ENCODE assay signal across 8 cellular contexts in genomic region chrX:52261125-52261462, GRCh38.
DNase-seq lines count a peak whose midpoint lies in the region; ATAC-seq and TF ChIP-seq lines count a peak whose summit lies in the region.

No MANE protein-coding gene starts in this region.

- H3K4me1 Mint-ChIP-seq in activated CD8-positive, alpha-beta memory T cell treated with anti-CD3 and anti-CD28 coated beads, Interleukin-2, amount 10 ng/mL, durations not matched to agents 7 days and 5 days = peaks cover 14% of the 10 kb centered on the region

- CTCF ChIA-PET in activated CD8-positive, alpha-beta memory T cell treated with anti-CD3 and anti-CD28 coated beads, Interleukin-2, amount 10 ng/mL, durations not matched to agents 7 days and 5 days (lab: Charles Lee) = interaction anchor here (0.6 to 1.2 kb wide), 6 partner anchors 12 to 646 kb away, joined by 3 to 7 read pairs (median 3); no protein-coding TSS in a partner anchor

- H3K9me3 ChIP-seq in right cardiac atrium (ENCODE audit: control insufficient read depth, low read length) = no peaks in the 10 kb centered on the region
- H3K9me3 ChIP-seq in stomach = no peaks in the 10 kb centered on the region

- peaks cover 12% of the 10 kb centered on the region for H3K27me3 Mint-ChIP-seq in activated CD8-positive, alpha-beta memory T cell treated with anti-CD3 and anti-CD28 coated beads, Interleukin-2, amount 10 ng/mL, durations not matched to agents 7 days and 5 days

- TF ChIP-seq EP300 in stomach (IDR thresholded peaks at IDR 0.05) = no peak

- peak overlapping the region; percentile 94 for H3K27ac Mint-ChIP-seq in activated CD8-positive, alpha-beta memory T cell treated with anti-CD3 and anti-CD28 coated beads, Interleukin-2, amount 10 ng/mL, durations not matched to agents 7 days and 5 days

- H3K4me3 ChIP-seq in right cardiac atrium (ENCODE audit: low read length) (peak overlapping the region; percentile 74), stomach (peak overlapping the region in 3 of 4 donors; percentile 50 to 59 (median 56))

- no peaks in the 10 kb centered on the region for H3K9me3 Mint-ChIP-seq in activated CD8-positive, alpha-beta memory T cell treated with anti-CD3 and anti-CD28 coated beads, Interleukin-2, amount 10 ng/mL, durations not matched to agents 7 days and 5 days (ENCODE audit: low read depth)

- no peak for DNase-seq in activated CD8-positive, alpha-beta memory T cell treated with anti-CD3 and anti-CD28 coated beads, Interleukin-2, amount 10 ng/mL, durations not matched to agents 7 days and 5 days
- no peak for DNase-seq in activated CD8-positive, alpha-beta memory T cell treated with anti-CD3 and anti-CD28 coated beads, Interleukin-2, amount 50 U/mL, for 4 hours
- DNase-seq in right cardiac atrium (no peak), stomach (no peak), AML-193 (lab: John Stamatoyannopoulos, UW) (no peak), NCI-H345 treated with DMSO at 0.1 percent for 48 hours (lab: John Stamatoyannopoulos, UW; ENCODE audit: unreplicated experiment) (no peak)

- TF ChIP-seq POLR2A in stomach (IDR thresholded peaks at IDR 0.05) = no peak

- TF ChIP-seq CTCF in VCaP (conservative IDR thresholded peaks at IDR 0.05) (no peak), stomach (IDR thresholded peaks at IDR 0.05) (no peak)

- WGBS in right cardiac atrium = 7% methylated on average over 2 of the region's 2 CpGs
- 5 to 9% (median 8%) methylated on average over 2 of the region's 2 CpGs for WGBS in stomach, 5 donors

- peak overlapping the region; percentile 67 for H3K27ac ChIP-seq in VCaP
- no peak overlapping the region for H3K27ac ChIP-seq in right cardiac atrium (ENCODE audit: low read length)
- peak overlapping the region in 1 of 5 donors; percentile 92 for H3K27ac ChIP-seq in stomach

- ATAC-seq in activated CD8-positive, alpha-beta memory T cell treated with anti-CD3 and anti-CD28 coated beads, Interleukin-2, amount 10 ng/mL, durations not matched to agents 7 days and 5 days = peak; percentile 6
- ATAC-seq in right cardiac atrium (peak in 1 of 2 donors; percentile 10), HG02852 (IDR thresholded peaks at IDR 0.05; ENCODE audit: unreplicated experiment) (no peak)

- H3K4me3 Mint-ChIP-seq in activated CD8-positive, alpha-beta memory T cell treated with anti-CD3 and anti-CD28 coated beads, Interleukin-2, amount 10 ng/mL, durations not matched to agents 7 days and 5 days = peak overlapping the region; percentile 83

- H3K36me3 ChIP-seq in stomach = no peaks in the 10 kb centered on the region

- intact Hi-C loops in right cardiac atrium (cut with DNase I) = no loop called here
- intact Hi-C loops in stomach (cut with DNase I; ENCODE audit: low total_unique reads) = no loop called here

- H3K27me3 ChIP-seq in right cardiac atrium (ENCODE audit: control insufficient read depth, insufficient read depth) (no peaks in the 10 kb centered on the region), stomach (peaks cover 0 to 10% (median 0%) of the 10 kb centered on the region in 3 donors)

- H3K36me3 Mint-ChIP-seq in activated CD8-positive, alpha-beta memory T cell treated with anti-CD3 and anti-CD28 coated beads, Interleukin-2, amount 10 ng/mL, durations not matched to agents 7 days and 5 days = no peaks in the 10 kb centered on the region

- H3K4me1 ChIP-seq in right cardiac atrium (ENCODE audit: control insufficient read depth, insufficient read depth, low read length) (no peaks in the 10 kb centered on the region), stomach (peaks cover 0 to 15% (median 12%) of the 10 kb centered on the region in 4 donors)
